In genomic region chr6:28393912-28394662, GRCh38 we compare ENCODE assay signal across 8 cellular contexts. TPM values are rescaled to one million over a fixed set of nuclear protein-coding genes. Genes with fewer than 3 reads are reported as not detected.
DNase-seq lines count a peak whose midpoint lies in the region; ATAC-seq and TF ChIP-seq lines count a peak whose summit lies in the region.
"Had no signal": no experiment of that assay in that cellular context is flagged by ENCODE, and none has a peak within 500 bp of the region (broad histone marks: within the 10 kb centered on the region; RNA-seq: fewer than 3 reads in every experiment).

No MANE protein-coding gene starts in this region.

- H3K9me3 Mint-ChIP-seq in progenitor cell of endocrine pancreas (ENCODE audit: low read depth), result no peaks in the 10 kb centered on the region

- H3K36me3 Mint-ChIP-seq in progenitor cell of endocrine pancreas (ENCODE audit: insufficient read depth), result peaks cover 40% of the 10 kb centered on the region

- peak overlapping the region; percentile 12 for H3K27ac Mint-ChIP-seq in progenitor cell of endocrine pancreas

- TF ChIP-seq CTCF in GM13977 (IDR thresholded peaks at IDR 0.05; ENCODE audit: extremely low read depth, insufficient read depth, missing control alignments) (peak; percentile 39), progenitor cell of endocrine pancreas (IDR thresholded peaks at IDR 0.05; ENCODE audit: unreplicated experiment) (peak; percentile 38)

- no peaks in the 10 kb centered on the region for H3K27me3 Mint-ChIP-seq in progenitor cell of endocrine pancreas

- DNase-seq in GM13977 (ENCODE audit: low spot score), result no peak
- peak; percentile 1 for DNase-seq in NCI-H69 (lab: John Stamatoyannopoulos, UW)
- DNase-seq in dermis blood vessel endothelial cell, result peak; percentile 42
- no peak for DNase-seq in progenitor cell of endocrine pancreas (ENCODE audit: low spot score, unreplicated experiment)
- DNase-seq in GDM1 (lab: John Stamatoyannopoulos, UW), result no peak
- no peak for DNase-seq in H4 (ENCODE audit: low spot score)
- DNase-seq: activated CD4-positive, CD25-positive, alpha-beta regulatory T cell had no signal

- in situ Hi-C loops in GM13977 (cut with MboI; ENCODE audit: low pct_unique_long_range_greater_than_20kb, low sequenced_read_pairs, unreplicated experiment), result no loop called here

- peaks cover 30% of the 10 kb centered on the region for H3K4me1 Mint-ChIP-seq in progenitor cell of endocrine pancreas (ENCODE audit: low read depth)

- ATAC-seq in HG03039 (IDR thresholded peaks at IDR 0.05; ENCODE audit: unreplicated experiment), result no peak

- H3K4me3 Mint-ChIP-seq in progenitor cell of endocrine pancreas (ENCODE audit: low read depth), result no peak overlapping the region

RNA-seq across cellular contexts. Expression of gene ZSCAN12, which starts 5.5 kb away (rescaled TPM):
- total RNA-seq in dermis blood vessel endothelial cell (5.1 and 5.6 TPM in 2 replicates), progenitor cell of endocrine pancreas (16.3 and 17.5 TPM in 2 replicates)
- total RNA-seq in H4 (2014; rRNA removed; shearing (Covaris generic)), result 6.0 and 6.9 TPM in 2 replicates

RNA-seq across cellular contexts. Expression of gene ZKSCAN3, which starts 44.3 kb away (rescaled TPM):
- 6.3 and 9.7 TPM in 2 replicates for total RNA-seq in dermis blood vessel endothelial cell
- total RNA-seq in progenitor cell of endocrine pancreas, result 17.9 and 19.7 TPM in 2 replicates
- total RNA-seq in H4 (2014; rRNA removed; shearing (Covaris generic)), result 3.7 and 4.1 TPM in 2 replicates

RNA-seq across cellular contexts. Expression of gene ZSCAN23, which starts 49.2 kb away (rescaled TPM):
- total RNA-seq in dermis blood vessel endothelial cell (0.51 and 0.74 TPM in 2 replicates), progenitor cell of endocrine pancreas (21.4 and 22.6 TPM in 2 replicates)
- 0.64 and 2.4 TPM in 2 replicates for total RNA-seq in H4 (2014; rRNA removed; shearing (Covaris generic))

RNA-seq across cellular contexts. Expression of gene ZSCAN31, which starts 58.1 kb away (rescaled TPM):
- total RNA-seq in dermis blood vessel endothelial cell (25.7 and 40.6 TPM in 2 replicates), progenitor cell of endocrine pancreas (4.7 and 6.1 TPM in 2 replicates)
- total RNA-seq in H4 (2014; rRNA removed; shearing (Covaris generic)), result 182 and 210 TPM in 2 replicates

Comparison
In these comparisons a context has a peak if more than half of its experiments do, and no peak if none do; other contexts are left out.
1. DNase-seq: peak in NCI-H69 (single experiment) and dermis blood vessel endothelial cell (single experiment); none in GM13977 (single experiment), progenitor cell of endocrine pancreas (single experiment), GDM1 (single experiment) and H4 (single experiment).